Comparison of ENCODE assay signal across 38 cellular contexts in the genomic region with DNA sequence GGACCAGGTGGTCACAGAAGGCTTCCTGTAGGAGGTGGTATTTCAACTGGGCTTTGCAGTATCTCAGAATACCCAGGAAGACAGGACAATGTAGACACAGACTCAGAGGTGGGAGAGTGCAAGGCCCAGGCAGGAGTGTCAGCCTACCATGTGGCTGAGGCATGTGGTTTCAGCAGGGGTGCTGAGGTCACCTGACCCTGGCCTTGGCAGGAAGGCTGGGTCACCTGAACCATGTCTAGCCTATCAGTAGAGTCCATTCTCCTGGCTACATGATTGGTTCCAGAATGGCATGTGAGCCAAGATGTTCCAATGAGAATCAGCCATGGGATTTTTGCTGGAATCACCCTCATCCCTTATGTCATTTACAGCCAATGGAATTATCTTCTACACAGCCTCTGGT.
"Had no signal": no experiment of that assay in that cellular context is flagged by ENCODE, and none has a peak within 500 bp of the region (broad histone marks: within the 10 kb centered on the region; RNA-seq: fewer than 3 reads in every experiment).

No MANE protein-coding gene starts in this region.

- H3K4me3 ChIP-seq: body of pancreas, breast epithelium, PC-9 had no signal

- H3K36me3 ChIP-seq: breast epithelium had no signal

- ATAC-seq: activated CD8-positive, alpha-beta memory T cell treated with anti-CD3 and anti-CD28 coated beads, Interleukin-2, amount 10 ng/mL, durations not matched to agents 7 days and 5 days; body of pancreas; Right ventricle myocardium inferior had no signal

- DNase-seq: activated CD4-positive, alpha-beta memory T cell treated with anti-CD3 and anti-CD28 coated beads, Interleukin-2, amount 10 ng/mL, durations not matched to agents 7 days and 5 days; activated CD4-positive, alpha-beta T cell treated with anti-CD3 and anti-CD28 coated beads for 1 hour; activated CD4-positive, alpha-beta T cell treated with anti-CD3 and anti-CD28 coated beads for 48 hours; activated CD4-positive, CD25-positive, alpha-beta regulatory T cell; activated CD8-positive, alpha-beta memory T cell treated with anti-CD3 and anti-CD28 coated beads for 24 hours; activated CD8-positive, alpha-beta memory T cell treated with anti-CD3 and anti-CD28 coated beads, Interleukin-2, amount 10 ng/mL, durations not matched to agents 7 days and 5 days; activated CD8-positive, alpha-beta memory T cell treated with anti-CD3 and anti-CD28 coated beads, Interleukin-2, amount 50 U/mL, for 48 hours; activated gamma-delta T cell; activated naive CD4-positive, alpha-beta T cell treated with Interleukin-2 at 50 U/mL for 16 hours; activated naive CD8-positive, alpha-beta T cell treated with anti-CD3 and anti-CD28 coated beads, Interleukin-2, amount 10 ng/mL, durations not matched to agents 7 days and 5 days; activated T-cell treated with anti-CD3 and anti-CD28 coated beads, Interleukin-2, amount 50 U/mL, for 48 hours; body of pancreas; MM.1S; MV-4-11; NCI-H1092 treated with DMSO at 0.1 percent for 48 hours; NCI-H146; NCI-H187; NCI-H2029 treated with DMSO at 0.1 percent for 48 hours; NCI-H2107; NCI-H2171; NCI-H226; NCI-H446 treated with DMSO at 0.1 percent for 48 hours; NCI-H524; NCI-H69; NK-92 treated with Interleukin-12 subunit alpha and Interleukin-12 subunit beta, amount 100 ng/mL, for 24 hours; PC-9; SIG-M5; SW 1271; T-helper 1 cell; T-helper 2 cell; T-helper 9 cell had no signal

- FAIRE-seq: astrocyte, RCC 7860 had no signal

- H2AFZ ChIP-seq: PC-9 had no signal

- H3K9me3 ChIP-seq: body of pancreas, breast epithelium had no signal

- H3K9ac ChIP-seq: KMS-11 had no signal

- H3K4me1 ChIP-seq: body of pancreas, breast epithelium had no signal

- H3K27me3 ChIP-seq: body of pancreas had no signal

- H3K27ac ChIP-seq: body of pancreas, breast epithelium, KMS-11, PC-9, RWPE1, VCaP had no signal

- H3K4me2 ChIP-seq: KMS-11, PC-9 had no signal
